In genomic region chr13:50390503-50391248, GRCh38 we compare ENCODE assay signal across 19 cellular contexts.
DNase-seq lines count a peak whose midpoint lies in the region; ATAC-seq, FAIRE-seq and TF ChIP-seq lines count a peak whose summit lies in the region.
"Had no signal": no experiment of that assay in that cellular context is flagged by ENCODE, and none has a peak within 500 bp of the region (broad histone marks: within the 10 kb centered on the region; RNA-seq: fewer than 3 reads in every experiment).

No MANE protein-coding gene starts in this region.

- peak overlapping the region; percentile 98 for H3K27ac Mint-ChIP-seq in endothelial cell (ENCODE audit: unreplicated experiment)
- peak overlapping the region; percentile 32 for H3K27ac Mint-ChIP-seq in nephron progenitor cell
- H3K27ac Mint-ChIP-seq in activated naive CD4-positive, alpha-beta T cell treated with anti-CD3 and anti-CD28 coated beads, Interleukin-2, amount 50 U/mL, for 72 hours, result no peak overlapping the region

- H3K36me3 Mint-ChIP-seq in endothelial cell (ENCODE audit: low read depth, unreplicated experiment), result no peaks in the 10 kb centered on the region
- H3K36me3 Mint-ChIP-seq in nephron progenitor cell (ENCODE audit: low read depth), result no peaks in the 10 kb centered on the region
- no peaks in the 10 kb centered on the region for H3K36me3 Mint-ChIP-seq in activated naive CD4-positive, alpha-beta T cell treated with anti-CD3 and anti-CD28 coated beads, Interleukin-2, amount 50 U/mL, for 72 hours
- H3K36me3 Mint-ChIP-seq: CD14-positive monocyte had no signal

- H3K9me3 Mint-ChIP-seq in endothelial cell (ENCODE audit: unreplicated experiment) (no peaks in the 10 kb centered on the region), nephron progenitor cell (peaks cover 4% of the 10 kb centered on the region)
- no peaks in the 10 kb centered on the region for H3K9me3 Mint-ChIP-seq in activated naive CD4-positive, alpha-beta T cell treated with anti-CD3 and anti-CD28 coated beads, Interleukin-2, amount 50 U/mL, for 72 hours
- H3K9me3 Mint-ChIP-seq: CD14-positive monocyte, H9 had no signal

- FAIRE-seq in D721Med (lab: Jason Lieb, UNC), result peak; percentile 97
- FAIRE-seq: HTR-8/SVneo, RCC 7860 had no signal

- TF ChIP-seq CTCF in D721Med (IDR thresholded peaks at IDR 0.05; ENCODE audit: insufficient read depth, missing control alignments) (no peak), endothelial cell (IDR thresholded peaks at IDR 0.05; ENCODE audit: unreplicated experiment) (no peak), nephron progenitor cell (IDR thresholded peaks at IDR 0.05) (no peak), lower lobe of right lung (IDR thresholded peaks at IDR 0.05) (no peak)

- H3K27ac ChIP-seq in lower lobe of right lung, result no peak overlapping the region
- H3K27ac ChIP-seq: 22Rv1 had no signal

- intact Hi-C loops in lower lobe of right lung (cut with DNase I), result no loop called here

- no peaks in the 10 kb centered on the region for H3K9me3 ChIP-seq in lower lobe of right lung

- DNase-seq in D721Med (ENCODE audit: insufficient read length, low spot score), result no peak
- peak; percentile 92 for DNase-seq in NCI-H82 (lab: John Stamatoyannopoulos, UW)
- no peak for DNase-seq in endothelial cell (ENCODE audit: low spot score)
- DNase-seq in nephron progenitor cell, result no peak
- DNase-seq in lower lobe of right lung, result no peak
- DNase-seq in AG08396 (ENCODE audit: low spot score), result no peak
- DNase-seq in KG1 (lab: John Stamatoyannopoulos, UW), result no peak
- DNase-seq in activated naive CD4-positive, alpha-beta T cell treated with anti-CD3 and anti-CD28 coated beads, Interleukin-2, amount 50 U/mL, for 72 hours (ENCODE audit: low spot score in 2 of 2), result no peak
- DNase-seq: DMS79 treated with DMSO at 0.1 percent for 48 hours; H9; KBM-7; NCI-H1930; NCI-H526; NK-92 treated with Interleukin-12 subunit alpha and Interleukin-12 subunit beta, amount 100 ng/mL, for 24 hours had no signal

- H3K4me3 Mint-ChIP-seq in endothelial cell (ENCODE audit: unreplicated experiment) (no peak overlapping the region), nephron progenitor cell (no peak overlapping the region)
- H3K4me3 Mint-ChIP-seq: CD14-positive monocyte, H9 had no signal

- ATAC-seq in lower lobe of right lung, result no peak
- no peak for ATAC-seq in activated naive CD4-positive, alpha-beta T cell treated with anti-CD3 and anti-CD28 coated beads, Interleukin-2, amount 50 U/mL, for 72 hours
- ATAC-seq: Right ventricle myocardium inferior had no signal

- no peaks in the 10 kb centered on the region for H3K27me3 Mint-ChIP-seq in endothelial cell (ENCODE audit: unreplicated experiment)
- no peaks in the 10 kb centered on the region for H3K27me3 Mint-ChIP-seq in nephron progenitor cell (ENCODE audit: low read depth, poor library complexity)

- H3K36me3 ChIP-seq in lower lobe of right lung, result no peaks in the 10 kb centered on the region

- no peaks in the 10 kb centered on the region for H3K27me3 ChIP-seq in lower lobe of right lung (ENCODE audit: low read depth)

- H3K4me1 ChIP-seq in lower lobe of right lung, result peaks cover 31% of the 10 kb centered on the region

- no peak overlapping the region for H3K4me3 ChIP-seq in lower lobe of right lung

- H3K4me1 Mint-ChIP-seq in endothelial cell (ENCODE audit: unreplicated experiment) (peaks cover 49% of the 10 kb centered on the region), nephron progenitor cell (peaks cover 78% of the 10 kb centered on the region)

Comparison
In these comparisons a context has a peak if more than half of its experiments do, and no peak if none do; other contexts are left out.
1. H3K27ac Mint-ChIP-seq: peak in endothelial cell (single experiment) and nephron progenitor cell (single experiment); none in activated naive CD4-positive, alpha-beta T cell treated with anti-CD3 and anti-CD28 coated beads, Interleukin-2, amount 50 U/mL, for 72 hours (0 of 2).